Comparison of ENCODE assay signal across 8 cellular contexts in the genomic region with DNA sequence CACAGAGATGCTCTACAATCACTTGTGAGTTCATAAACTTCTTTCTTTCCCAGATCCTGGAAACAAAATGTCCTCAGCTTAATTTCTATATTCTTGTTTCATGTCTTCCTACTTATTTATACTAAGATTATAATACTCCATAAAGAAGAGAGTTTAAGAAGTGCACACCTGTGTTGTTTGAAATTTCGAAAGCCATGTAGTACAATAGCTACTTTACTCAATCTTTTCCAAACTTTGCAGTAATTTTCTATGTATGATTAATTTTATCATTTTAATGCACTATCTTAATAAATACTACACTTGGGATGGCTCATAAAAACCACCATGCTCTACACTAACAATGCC. TPM values are rescaled to one million over a fixed set of nuclear protein-coding genes. Genes with fewer than 3 reads are reported as not detected.
DNase-seq lines count a peak whose midpoint lies in the region; ATAC-seq, FAIRE-seq and TF ChIP-seq lines count a peak whose summit lies in the region.

No MANE protein-coding gene starts in this region.

- H3K36me3 ChIP-seq in PC-9 (ENCODE audit: low read depth): no peaks in the 10 kb centered on the region
- H3K36me3 ChIP-seq in skeletal muscle tissue (ENCODE audit: control insufficient read depth in 3 of 3, insufficient read depth in 3 of 3, low read length in 3 of 3): peaks cover 0 to 8% (median 8%) of the 10 kb centered on the region in 3 donors

- no peaks in the 10 kb centered on the region for H3K9me2 ChIP-seq in PC-9 (ENCODE audit: insufficient read depth)

- no peak overlapping the region for H3K9ac ChIP-seq in skeletal muscle tissue (ENCODE audit: low read depth in 1 of 3, low read length in 3 of 3)

- POLR2A ChIA-PET in PC-9 (lab: Charles Lee; ENCODE audit: unreplicated experiment): no interaction called here

- BruUV-seq in PC-9 (replicated peaks; lab: Mats Ljungman, UMichigan): no TSS peak

- DNase-seq in PC-9 (no peak), epithelial cell of proximal tubule (ENCODE audit: low read depth) (no peak), HTR-8/SVneo (ENCODE audit: insufficient read length, low spot score) (no peak), NCI-H510A treated with DMSO at 0.1 percent for 48 hours (lab: John Stamatoyannopoulos, UW) (no peak)
- DNase-seq in stimulated activated CD4-positive, alpha-beta T cell treated with anti-CD3 and anti-CD28 coated beads, Interleukin-2, amount 100 ng/mL, for 24 hours: no peak

- FAIRE-seq in HTR-8/SVneo (lab: Jason Lieb, UNC): no peak

- ATAC-seq in GM19395 (IDR thresholded peaks at IDR 0.05; ENCODE audit: unreplicated experiment) (peak; percentile 7), HG03095 (IDR thresholded peaks at IDR 0.05; ENCODE audit: unreplicated experiment) (no peak)

- H3K4me1 ChIP-seq in PC-9 (replicated peaks; ENCODE audit: insufficient read depth) (peaks cover 7% of the 10 kb centered on the region), skeletal muscle tissue (ENCODE audit: control insufficient read depth in 3 of 3, insufficient read depth in 3 of 3, low read length in 3 of 3) (peaks cover 4 to 11% (median 8%) of the 10 kb centered on the region in 3 donors)

- TF ChIP-seq CTCF in PC-9 (conservative IDR thresholded peaks at IDR 0.05) (peak; percentile 0; the same call in 1 of the 2 replicates), epithelial cell of proximal tubule (conservative IDR thresholded peaks at IDR 0.05; ENCODE audit: low read depth, low read length) (no peak)

- no peaks in the 10 kb centered on the region for H4K20me1 ChIP-seq in PC-9 (ENCODE audit: insufficient read depth)

- H3K79me2 ChIP-seq in PC-9 (ENCODE audit: low read depth): peaks cover 10% of the 10 kb centered on the region

- no peak overlapping the region for H2AFZ ChIP-seq in PC-9

- H3K9me3 ChIP-seq in PC-9 (ENCODE audit: insufficient read depth, low read depth) (no peaks in the 10 kb centered on the region), skeletal muscle tissue (ENCODE audit: control insufficient read depth in 3 of 3, low read length in 3 of 3) (no peaks in the 10 kb centered on the region)

- no peaks in the 10 kb centered on the region for H3K27me3 ChIP-seq in PC-9 (ENCODE audit: insufficient read depth, low read depth)
- no peaks in the 10 kb centered on the region for H3K27me3 ChIP-seq in skeletal muscle tissue (ENCODE audit: control insufficient read depth in 3 of 3, insufficient read depth in 3 of 3, low read length in 3 of 3)

- no peak overlapping the region for H3K27ac ChIP-seq in PC-9
- no peak overlapping the region for H3K27ac ChIP-seq in skeletal muscle tissue (ENCODE audit: low read depth, low read length)

- H3K4me3 ChIP-seq in PC-9 (peak overlapping the region; percentile 88; the same call in 1 of the 2 replicates), epithelial cell of proximal tubule (ENCODE audit: low read depth, low read length) (peak overlapping the region; percentile 72), skeletal muscle tissue (ENCODE audit: low read length in 3 of 3) (peak overlapping the region; percentile 86 to 93 (median 93))

- H3K4me2 ChIP-seq in PC-9: peak overlapping the region; percentile 87; the same call in 1 of the 2 replicates

- intact Hi-C loops in PC-9 (cut with micrococcal nuclease; ENCODE audit: unreplicated experiment): no loop called here

- CTCF ChIA-PET in PC-9 (lab: Charles Lee): no interaction called here

- no peaks in the 10 kb centered on the region for H3F3A ChIP-seq in PC-9 (ENCODE audit: insufficient read depth, low read depth)

RNA-seq across cellular contexts. Expression of gene TTC5, which starts 0.3 kb away (rescaled TPM):
- total RNA-seq in PC-9 (2021) (12.6 and 15.8 TPM in 2 replicates), epithelial cell of proximal tubule (4.0 and 10.2 TPM in 2 replicates), skeletal muscle tissue (16.7 TPM)

RNA-seq across cellular contexts. Expression of gene CCNB1IP1, which starts 27.0 kb away (rescaled TPM):
- 30.8 and 34.0 TPM in 2 replicates for total RNA-seq in PC-9 (2021)
- total RNA-seq in epithelial cell of proximal tubule: 54.8 and 68.8 TPM in 2 replicates
- 57.4 TPM for total RNA-seq in skeletal muscle tissue

RNA-seq across cellular contexts. Expression of gene PARP2, which starts 37.4 kb away (rescaled TPM):
- 22.1 and 23.3 TPM in 2 replicates for total RNA-seq in PC-9 (2021)
- 23.1 and 26.1 TPM in 2 replicates for total RNA-seq in epithelial cell of proximal tubule
- 8.4 TPM for total RNA-seq in skeletal muscle tissue
